In the genomic region with DNA sequence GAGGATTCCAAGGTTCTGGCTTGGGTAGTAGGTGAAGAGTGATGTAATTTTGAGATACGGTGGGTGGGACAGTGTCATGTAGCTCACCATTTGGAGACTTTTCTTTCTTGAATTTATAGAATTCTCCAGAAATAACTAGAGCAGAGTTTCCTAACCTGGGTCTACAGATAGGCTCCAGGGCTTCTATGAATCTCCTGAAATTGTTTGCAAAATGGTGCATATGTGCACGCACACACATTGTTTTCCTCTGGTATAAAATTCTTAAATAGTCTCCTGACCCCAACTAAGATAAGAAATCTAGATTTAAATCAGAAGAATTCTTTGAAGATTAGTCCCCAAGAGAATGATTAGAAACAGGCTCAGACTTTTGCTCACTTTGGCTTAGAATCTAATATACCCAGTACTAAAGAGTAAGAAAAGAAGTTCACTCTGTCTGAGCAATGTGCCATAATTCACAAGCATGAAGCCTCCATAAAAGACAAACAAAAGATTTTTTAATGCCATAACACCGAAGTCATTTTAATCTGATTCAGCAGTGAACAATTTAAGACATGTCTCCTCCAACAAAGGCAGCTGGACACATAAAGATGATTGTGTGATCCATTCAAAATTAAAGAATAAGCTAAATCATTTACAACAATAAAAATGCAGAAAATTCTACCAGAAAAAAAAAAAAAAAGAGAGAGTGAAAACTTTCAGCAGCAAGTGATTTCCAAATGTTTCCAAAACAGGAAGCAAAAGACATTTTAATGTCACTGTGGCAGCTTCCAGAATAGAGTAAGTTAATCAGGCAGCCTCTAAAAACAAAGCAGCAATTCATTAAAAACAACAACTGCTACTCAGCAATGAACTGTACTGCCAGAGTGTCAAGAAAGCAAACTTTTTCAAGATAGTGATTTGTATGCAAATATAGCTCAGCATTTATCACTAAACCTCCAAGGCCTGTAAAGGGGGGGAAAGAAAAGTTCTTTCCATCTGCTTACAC, we compare ENCODE assay signal across 17 cellular contexts.
DNase-seq lines count a peak whose midpoint lies in the region; ATAC-seq and TF ChIP-seq lines count a peak whose summit lies in the region.
"Had no signal": no experiment of that assay in that cellular context is flagged by ENCODE, and none has a peak within 500 bp of the region (broad histone marks: within the 10 kb centered on the region; RNA-seq: fewer than 3 reads in every experiment).

No MANE protein-coding gene starts in this region.

- H3K27ac ChIP-seq in ovary = no peak overlapping the region
- H3K27ac ChIP-seq: C4-2B, psoas muscle had no signal

- no peaks in the 10 kb centered on the region for H3K27me3 Mint-ChIP-seq in activated naive CD8-positive, alpha-beta T cell treated with anti-CD3 and anti-CD28 coated beads for 36 hours
- no peaks in the 10 kb centered on the region for H3K27me3 Mint-ChIP-seq in activated naive CD8-positive, alpha-beta T cell treated with anti-CD3 and anti-CD28 coated beads, Interleukin-2, amount 50 U/mL, for 24 hours
- H3K27me3 Mint-ChIP-seq: activated T-helper 17 cell treated with anti-CD3 and anti-CD28 coated beads, Interleukin-2, amount 50 U/mL, for 72 hours had no signal

- H3K27me3 ChIP-seq in ovary = no peaks in the 10 kb centered on the region

- peaks cover 6% of the 10 kb centered on the region for H3K9me3 Mint-ChIP-seq in activated naive CD8-positive, alpha-beta T cell treated with anti-CD3 and anti-CD28 coated beads for 36 hours
- H3K9me3 Mint-ChIP-seq in activated naive CD8-positive, alpha-beta T cell treated with anti-CD3 and anti-CD28 coated beads, Interleukin-2, amount 50 U/mL, for 24 hours = no peaks in the 10 kb centered on the region

- 63 to 66% (median 64%) methylated on average over 3 of the region's 3 CpGs for WGBS in ovary, 3 donors

- H3K4me1 ChIP-seq in ovary (ENCODE audit: insufficient read depth) = no peaks in the 10 kb centered on the region
- H3K4me1 ChIP-seq: psoas muscle had no signal

- H3K27ac Mint-ChIP-seq in activated naive CD8-positive, alpha-beta T cell treated with anti-CD3 and anti-CD28 coated beads for 36 hours = peak overlapping the region; percentile 21
- no peak overlapping the region for H3K27ac Mint-ChIP-seq in activated naive CD8-positive, alpha-beta T cell treated with anti-CD3 and anti-CD28 coated beads, Interleukin-2, amount 50 U/mL, for 24 hours
- H3K27ac Mint-ChIP-seq: activated T-helper 17 cell treated with anti-CD3 and anti-CD28 coated beads, Interleukin-2, amount 50 U/mL, for 72 hours had no signal

- no peaks in the 10 kb centered on the region for H3K9me3 ChIP-seq in ovary
- H3K9me3 ChIP-seq: psoas muscle had no signal

- no peak for TF ChIP-seq POLR2A in ovary (IDR thresholded peaks at IDR 0.05)

- no peaks in the 10 kb centered on the region for H3K36me3 ChIP-seq in ovary

- no peak overlapping the region for H3K4me3 ChIP-seq in ovary
- H3K4me3 ChIP-seq: K562, psoas muscle had no signal

- H3K4me1 Mint-ChIP-seq in activated naive CD8-positive, alpha-beta T cell treated with anti-CD3 and anti-CD28 coated beads for 36 hours = peaks cover 37% of the 10 kb centered on the region
- peaks cover 37% of the 10 kb centered on the region for H3K4me1 Mint-ChIP-seq in activated naive CD8-positive, alpha-beta T cell treated with anti-CD3 and anti-CD28 coated beads, Interleukin-2, amount 50 U/mL, for 24 hours

- TF ChIP-seq EP300 in ovary (IDR thresholded peaks at IDR 0.05) = no peak

- ATAC-seq in activated naive CD8-positive, alpha-beta T cell treated with anti-CD3 and anti-CD28 coated beads, Interleukin-2, amount 50 U/mL, for 24 hours = no peak
- ATAC-seq in SK-N-SH treated with all-trans-retinoic acid at 6 μM for 48 hours (peak; percentile 79), HG03159 (IDR thresholded peaks at IDR 0.05; ENCODE audit: unreplicated experiment) (no peak)
- ATAC-seq: activated T-helper 17 cell treated with anti-CD3 and anti-CD28 coated beads, Interleukin-2, amount 50 U/mL, for 72 hours; K562; Panc1; psoas muscle had no signal

- no peak for DNase-seq in activated naive CD8-positive, alpha-beta T cell treated with anti-CD3 and anti-CD28 coated beads for 36 hours
- DNase-seq in activated naive CD8-positive, alpha-beta T cell treated with anti-CD3 and anti-CD28 coated beads, Interleukin-2, amount 50 U/mL, for 24 hours = no peak
- DNase-seq in iris pigment epithelial cell (ENCODE audit: low read depth) (peak; percentile 1), NCI-H2029 treated with DMSO at 0.1 percent for 48 hours (lab: John Stamatoyannopoulos, UW) (no peak), NCI-H1436 treated with DMSO at 0.1 percent for 48 hours (lab: John Stamatoyannopoulos, UW) (no peak), ovary (no peak)
- DNase-seq: activated CD4-positive, alpha-beta T cell treated with anti-CD3 and anti-CD28 coated beads for 1 hour; NCI-H1436; NCI-H446 treated with DMSO at 0.1 percent for 48 hours; psoas muscle; SW 1271 had no signal

- no peak overlapping the region for H3K4me3 Mint-ChIP-seq in activated naive CD8-positive, alpha-beta T cell treated with anti-CD3 and anti-CD28 coated beads for 36 hours
- no peak overlapping the region for H3K4me3 Mint-ChIP-seq in activated naive CD8-positive, alpha-beta T cell treated with anti-CD3 and anti-CD28 coated beads, Interleukin-2, amount 50 U/mL, for 24 hours
- H3K4me3 Mint-ChIP-seq: activated T-helper 17 cell treated with anti-CD3 and anti-CD28 coated beads, Interleukin-2, amount 50 U/mL, for 72 hours had no signal

- H3K36me3 Mint-ChIP-seq in activated naive CD8-positive, alpha-beta T cell treated with anti-CD3 and anti-CD28 coated beads for 36 hours = peaks cover 4% of the 10 kb centered on the region
- no peaks in the 10 kb centered on the region for H3K36me3 Mint-ChIP-seq in activated naive CD8-positive, alpha-beta T cell treated with anti-CD3 and anti-CD28 coated beads, Interleukin-2, amount 50 U/mL, for 24 hours (ENCODE audit: low read depth)

- no peak for TF ChIP-seq CTCF in ovary (IDR thresholded peaks at IDR 0.05)

- intact Hi-C loops in ovary (cut with DNase I) = no loop called here

TF ChIP-seq in SK-N-SH treated with all-trans-retinoic acid at 6 μM for 48 hours, 23 proteins besides CTCF, POLR2A, EP300 and RAD21:
- TF ChIP-seq ISL1 (CRISPR knock-in tag; IDR thresholded peaks at IDR 0.05) = peak; percentile 70
- no peak for TF ChIP-seq POU6F1 (CRISPR knock-in tag; IDR thresholded peaks at IDR 0.05; ENCODE audit: borderline replicate concordance, low read depth)
- TF ChIP-seq ARNTL (CRISPR knock-in tag; IDR thresholded peaks at IDR 0.05; ENCODE audit: borderline replicate concordance, low read depth) = no peak
TF ChIP-seq in SK-N-SH treated with all-trans-retinoic acid at 6 μM for 48 hours: peak in this region for 1.
